Comparison of ENCODE assay signal across 1 cellular context in genomic region chr4:183286590-183287308, GRCh38.
TF ChIP-seq lines count a peak whose summit lies in the region.

No MANE protein-coding gene starts in this region.

TF ChIP-seq in GM12878, 131 proteins besides CTCF, POLR2A, EP300 and RAD21 (continued from another document):
- no peak for TF ChIP-seq RCOR1 (conservative IDR thresholded peaks at IDR 0.05; ENCODE audit: low read depth, low read length)
- TF ChIP-seq HDAC6 (IDR thresholded peaks at IDR 0.05; ENCODE audit: unreplicated experiment): no peak
- TF ChIP-seq KDM1A (IDR thresholded peaks at IDR 0.05; ENCODE audit: borderline replicate concordance): no peak
- TF ChIP-seq HDGF (IDR thresholded peaks at IDR 0.05): no peak
- no peak for TF ChIP-seq RB1 (IDR thresholded peaks at IDR 0.05; ENCODE audit: borderline replicate concordance)
- TF ChIP-seq HCFC1 (IDR thresholded peaks at IDR 0.05; ENCODE audit: low read length): no peak
- no peak for TF ChIP-seq KAT2A (conservative IDR thresholded peaks at IDR 0.05; ENCODE audit: control insufficient read depth, low read depth, low read length)
- no peak for TF ChIP-seq LARP7 (IDR thresholded peaks at IDR 0.05)
- TF ChIP-seq ETV6 (conservative IDR thresholded peaks at IDR 0.05 in 1 of 2, IDR thresholded peaks at IDR 0.05 in 1 of 2; ENCODE audit: borderline replicate concordance in 1 of 2, low read depth in 1 of 2): no peak
- TF ChIP-seq BCLAF1 (IDR thresholded peaks at IDR 0.05): no peak
- TF ChIP-seq ZNF274 (IDR thresholded peaks at IDR 0.05; ENCODE audit: insufficient read depth, insufficient read length): no peak
